ENCODE assay signal across 2 cellular contexts in the genomic region with DNA sequence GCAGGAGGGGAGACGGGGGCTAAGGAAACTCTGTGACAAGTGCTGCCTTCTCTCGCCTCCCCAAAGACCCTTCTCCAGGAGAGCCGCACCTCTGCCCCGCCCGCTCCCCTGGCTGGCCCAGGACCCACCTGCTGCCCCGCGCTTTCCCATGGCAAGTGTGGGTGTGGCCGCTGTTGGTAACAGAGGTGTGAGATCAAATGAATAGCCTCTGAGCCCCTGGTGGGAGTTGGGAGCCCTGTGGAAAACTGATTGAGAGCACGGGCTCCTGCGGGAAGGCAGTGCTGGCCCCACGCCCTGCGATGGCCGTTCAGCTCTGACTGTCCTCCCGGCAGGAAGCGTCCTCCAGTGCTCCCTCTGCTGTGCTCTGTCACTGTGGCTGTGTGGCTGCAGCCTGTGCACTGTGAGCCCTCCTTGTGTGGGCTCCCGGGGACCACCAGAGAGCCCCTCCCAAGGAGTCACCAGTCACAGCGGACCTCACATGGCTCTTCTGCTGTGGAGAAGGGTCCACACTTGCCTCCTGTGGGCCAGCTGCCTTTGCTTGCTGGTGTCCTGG.
TF ChIP-seq lines count a peak whose summit lies in the region.

No MANE protein-coding gene starts in this region.

TF ChIP-seq in HepG2, 621 proteins besides CTCF, POLR2A, EP300 and RAD21:
- TF ChIP-seq ZNF263 (CRISPR knock-in tag; IDR thresholded peaks at IDR 0.05) = peak; percentile 76
- TF ChIP-seq ELF4 (CRISPR knock-in tag; IDR thresholded peaks at IDR 0.05; ENCODE audit: borderline replicate concordance) = no peak
- TF ChIP-seq HES4 (CRISPR knock-in tag; IDR thresholded peaks at IDR 0.05; ENCODE audit: borderline replicate concordance) = no peak
- no peak for TF ChIP-seq STAT5B (CRISPR knock-in tag; IDR thresholded peaks at IDR 0.05)

TF ChIP-seq in HEK293, 187 proteins besides CTCF, POLR2A, EP300 and RAD21:
- TF ChIP-seq, protein P1, sequence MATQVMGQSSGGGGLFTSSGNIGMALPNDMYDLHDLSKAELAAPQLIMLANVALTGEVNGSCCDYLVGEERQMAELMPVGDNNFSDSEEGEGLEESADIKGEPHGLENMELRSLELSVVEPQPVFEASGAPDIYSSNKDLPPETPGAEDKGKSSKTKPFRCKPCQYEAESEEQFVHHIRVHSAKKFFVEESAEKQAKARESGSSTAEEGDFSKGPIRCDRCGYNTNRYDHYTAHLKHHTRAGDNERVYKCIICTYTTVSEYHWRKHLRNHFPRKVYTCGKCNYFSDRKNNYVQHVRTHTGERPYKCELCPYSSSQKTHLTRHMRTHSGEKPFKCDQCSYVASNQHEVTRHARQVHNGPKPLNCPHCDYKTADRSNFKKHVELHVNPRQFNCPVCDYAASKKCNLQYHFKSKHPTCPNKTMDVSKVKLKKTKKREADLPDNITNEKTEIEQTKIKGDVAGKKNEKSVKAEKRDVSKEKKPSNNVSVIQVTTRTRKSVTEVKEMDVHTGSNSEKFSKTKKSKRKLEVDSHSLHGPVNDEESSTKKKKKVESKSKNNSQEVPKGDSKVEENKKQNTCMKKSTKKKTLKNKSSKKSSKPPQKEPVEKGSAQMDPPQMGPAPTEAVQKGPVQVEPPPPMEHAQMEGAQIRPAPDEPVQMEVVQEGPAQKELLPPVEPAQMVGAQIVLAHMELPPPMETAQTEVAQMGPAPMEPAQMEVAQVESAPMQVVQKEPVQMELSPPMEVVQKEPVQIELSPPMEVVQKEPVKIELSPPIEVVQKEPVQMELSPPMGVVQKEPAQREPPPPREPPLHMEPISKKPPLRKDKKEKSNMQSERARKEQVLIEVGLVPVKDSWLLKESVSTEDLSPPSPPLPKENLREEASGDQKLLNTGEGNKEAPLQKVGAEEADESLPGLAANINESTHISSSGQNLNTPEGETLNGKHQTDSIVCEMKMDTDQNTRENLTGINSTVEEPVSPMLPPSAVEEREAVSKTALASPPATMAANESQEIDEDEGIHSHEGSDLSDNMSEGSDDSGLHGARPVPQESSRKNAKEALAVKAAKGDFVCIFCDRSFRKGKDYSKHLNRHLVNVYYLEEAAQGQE (tag by site-specific recombination; IDR thresholded peaks at IDR 0.05) = no peak
- TF ChIP-seq ZIC2 (tag by site-specific recombination; IDR thresholded peaks at IDR 0.05) = 0 out of 2 replicates have a peak, but pooled peaks have one; percentile 20
- TF ChIP-seq GLIS1 (tag by site-specific recombination; IDR thresholded peaks at IDR 0.05) = peak; percentile 40; the same call in 1 of the 2 replicates
